ENCODE assay signal across 25 cellular contexts in the genomic region with DNA sequence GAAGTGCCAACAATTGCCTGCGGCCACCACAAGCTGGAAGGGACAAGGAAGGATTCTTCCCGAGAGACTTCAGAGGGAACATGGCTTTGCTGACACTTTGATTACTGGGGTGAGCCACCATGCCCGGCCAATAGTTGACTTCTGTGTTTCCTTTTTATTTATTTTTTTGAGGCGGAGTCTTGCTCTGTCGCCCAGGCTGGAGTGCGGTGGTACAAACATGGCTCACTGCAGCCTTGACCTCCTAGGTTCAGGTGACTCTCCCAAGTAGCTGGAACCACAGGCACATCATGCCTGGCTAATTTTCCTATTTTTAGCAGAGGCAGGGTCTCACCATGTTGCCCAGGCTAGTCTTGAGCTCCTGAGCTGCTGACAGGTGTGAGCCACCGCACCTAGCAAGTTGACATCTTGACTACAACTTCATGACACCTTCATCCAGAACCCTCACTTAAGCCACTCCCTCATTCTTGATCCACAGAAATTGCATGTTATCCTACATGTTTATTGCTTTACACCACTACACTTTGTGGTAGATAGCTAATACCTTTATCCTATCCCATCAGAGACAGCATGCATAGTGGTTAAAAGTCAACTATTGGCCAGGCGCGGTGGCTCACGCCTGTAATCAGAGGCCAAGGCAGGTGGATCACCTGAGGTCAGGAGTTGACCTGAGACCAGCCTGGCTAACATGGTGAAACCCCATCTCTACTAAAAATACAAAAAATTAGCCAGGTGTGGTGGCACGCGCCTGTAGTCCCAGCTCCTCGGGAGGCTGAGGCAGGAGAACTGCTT. TPM values are rescaled to one million over a fixed set of nuclear protein-coding genes. Genes with fewer than 3 reads are reported as not detected.
"Had no signal": no experiment of that assay in that cellular context is flagged by ENCODE, and none has a peak within 500 bp of the region (broad histone marks: within the 10 kb centered on the region; RNA-seq: fewer than 3 reads in every experiment).

No MANE protein-coding gene starts in this region.

- H3K4me1 ChIP-seq: left ventricle myocardium inferior, lower lobe of right lung, parathyroid adenoma had no signal

- H3K36me3 ChIP-seq: gastrocnemius medialis, heart right ventricle, left ventricle myocardium inferior, lower lobe of right lung, stomach, thoracic aorta had no signal

- H3K9ac ChIP-seq: parathyroid adenoma had no signal

- ATAC-seq: esophagus mucosa; gastrocnemius medialis; heart right ventricle; lower lobe of right lung; naive thymus-derived CD4-positive, alpha-beta T cell; psoas muscle; sciatic nerve had no signal

- H3K27ac ChIP-seq: dorsolateral prefrontal cortex, heart right ventricle, left ventricle myocardium inferior, lower lobe of right lung, parathyroid adenoma, thoracic aorta had no signal

- H3K9me3 ChIP-seq: gastrocnemius medialis, lower lobe of right lung, psoas muscle, stomach, thoracic aorta had no signal

- H3K4me3 ChIP-seq: dorsolateral prefrontal cortex, gastrocnemius medialis, heart right ventricle, left ventricle myocardium inferior, lower lobe of right lung, psoas muscle, stomach, thoracic aorta had no signal

- H2AFZ ChIP-seq: parathyroid adenoma had no signal

- DNase-seq: cortex of kidney; dorsolateral prefrontal cortex; effector CD8-positive, alpha-beta T cell; gastrocnemius medialis; heart right ventricle; islet precursor cell; left ventricle myocardium inferior; lower lobe of right lung; midbrain; naive thymus-derived CD4-positive, alpha-beta T cell; nephron progenitor cell; psoas muscle; retina; stimulated activated naive CD4-positive, alpha-beta T cell; stomach; substantia nigra; trophoblast cell had no signal

- H3K27me3 ChIP-seq: dorsolateral prefrontal cortex, gastrocnemius medialis, stomach had no signal

RNA-seq across cellular contexts. Expression of gene GPRC5C, which starts 16.1 kb away (rescaled TPM):
- polyA plus RNA-seq: naive thymus-derived CD4-positive, alpha-beta T cell had no signal

RNA-seq across cellular contexts. Expression of gene GPR142, which starts 48.5 kb away (rescaled TPM):
- total RNA-seq: chondrocyte; esophagus mucosa; fibroblast of lung; gastrocnemius medialis; left ventricle myocardium inferior; lower lobe of right lung; naive thymus-derived CD4-positive, alpha-beta T cell; omental fat pad; psoas muscle; skeletal muscle tissue; stomach; thoracic aorta had no signal
- polyA plus RNA-seq: fibroblast of lung; heart right ventricle; naive thymus-derived CD4-positive, alpha-beta T cell; psoas muscle; stomach had no signal

RNA-seq across cellular contexts. Expression of gene CD300A, which starts 50.6 kb away (rescaled TPM):
- total RNA-seq: chondrocyte, fibroblast of lung had no signal
- polyA plus RNA-seq: fibroblast of lung had no signal

RNA-seq across cellular contexts. Expression of gene BTBD17, which starts 54.1 kb away (rescaled TPM):
- total RNA-seq: chondrocyte; esophagus mucosa; gastrocnemius medialis; heart right ventricle; left ventricle myocardium inferior; lower lobe of right lung; naive thymus-derived CD4-positive, alpha-beta T cell; psoas muscle; sciatic nerve; skeletal muscle tissue; stomach; thoracic aorta had no signal
- polyA plus RNA-seq: fibroblast of lung; heart right ventricle; naive thymus-derived CD4-positive, alpha-beta T cell; psoas muscle; stomach had no signal
